7 cellular contexts compared by ENCODE assay signal in the genomic region with DNA sequence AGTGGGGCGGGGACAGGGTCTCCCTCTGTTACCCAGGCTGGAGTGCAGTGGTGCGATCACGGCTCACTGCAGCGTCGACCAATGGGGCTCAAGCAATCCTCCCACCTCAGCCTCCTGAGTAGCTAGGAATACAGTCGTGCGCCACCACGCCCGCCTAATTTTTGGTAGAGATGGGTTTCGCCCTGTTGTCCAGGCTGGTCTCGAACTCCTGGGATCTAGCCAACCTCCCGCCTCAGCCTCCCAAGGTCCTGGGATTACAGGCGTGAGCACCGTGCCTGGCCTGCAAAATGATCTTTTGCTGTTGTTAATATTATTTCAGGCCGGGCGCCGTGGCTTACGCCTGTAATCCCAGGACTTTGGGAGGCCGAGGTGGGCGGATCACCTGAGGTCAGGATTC. TPM values are rescaled to one million over a fixed set of nuclear protein-coding genes. Genes with fewer than 3 reads are reported as not detected.
A peak's percentile ranks its signal among the peaks of the same experiment; 100 is the strongest.
DNase-seq lines count a peak whose midpoint lies in the region; ATAC-seq, FAIRE-seq and TF ChIP-seq lines count a peak whose summit lies in the region.

No MANE protein-coding gene starts in this region.

- H3K36me3 ChIP-seq in kidney (ENCODE audit: control insufficient read depth in 1 of 2, insufficient read depth in 2 of 2, low read length in 2 of 2) (peaks cover 2 to 3% of the 10 kb centered on the region in 2 donors), stomach smooth muscle (ENCODE audit: control insufficient read depth in 2 of 2, insufficient read depth in 2 of 2, low read length in 2 of 2) (peaks cover 0 to 4% of the 10 kb centered on the region in 2 donors)

- no peaks in the 10 kb centered on the region for H3K27me3 ChIP-seq in HL-60 (ENCODE audit: insufficient read depth, poor library complexity, severe bottlenecking)
- H3K27me3 ChIP-seq in stomach smooth muscle (ENCODE audit: control insufficient read depth in 1 of 2, insufficient read depth in 2 of 2, low read length in 2 of 2) = no peaks in the 10 kb centered on the region

- peak overlapping the region; percentile 91 for H3K4me3 Mint-ChIP-seq in activated naive CD8-positive, alpha-beta T cell treated with anti-CD3 and anti-CD28 coated beads, Interleukin-2, amount 10 ng/mL, durations not matched to agents 7 days and 5 days

- DNase-seq in HL-60 (ENCODE audit: low read depth in 1 of 2, low spot score in 1 of 2) (no peak), kidney (peak; percentile 71), occipital lobe (lab: John Stamatoyannopoulos, UW) (no peak), RKO (ENCODE audit: low spot score) (no peak), GM12891 (ENCODE audit: insufficient read length, low spot score) (no peak)
- no peak for DNase-seq in activated naive CD8-positive, alpha-beta T cell treated with anti-CD3 and anti-CD28 coated beads, Interleukin-2, amount 10 ng/mL, durations not matched to agents 7 days and 5 days

- H3K4me3 ChIP-seq in HL-60 (replicated peaks; ENCODE audit: insufficient read depth, low read length) (peak overlapping the region; percentile 90), kidney (ENCODE audit: low read length in 2 of 2) (peak overlapping the region; percentile 88 to 100), stomach smooth muscle (ENCODE audit: low read length in 2 of 2) (peak overlapping the region; percentile 96 to 97)

- peaks cover 12% of the 10 kb centered on the region for H3K36me3 Mint-ChIP-seq in activated naive CD8-positive, alpha-beta T cell treated with anti-CD3 and anti-CD28 coated beads, Interleukin-2, amount 10 ng/mL, durations not matched to agents 7 days and 5 days

- no peak for ATAC-seq in activated naive CD8-positive, alpha-beta T cell treated with anti-CD3 and anti-CD28 coated beads, Interleukin-2, amount 10 ng/mL, durations not matched to agents 7 days and 5 days (ENCODE audit: low read depth)

- TF ChIP-seq CTCF in HL-60 (IDR thresholded peaks at IDR 0.05; ENCODE audit: insufficient read depth, low read length) (no peak), kidney (IDR thresholded peaks at IDR 0.05; ENCODE audit: borderline replicate concordance, extremely low read depth, insufficient read depth) (no peak)

- H3K27ac ChIP-seq in HL-60 (replicated peaks) (peak overlapping the region; percentile 81), kidney (ENCODE audit: low read depth in 2 of 2, low read length in 2 of 2) (no peak overlapping the region), stomach smooth muscle (ENCODE audit: low read length) (no peak overlapping the region)

- H3K27ac Mint-ChIP-seq in activated naive CD8-positive, alpha-beta T cell treated with anti-CD3 and anti-CD28 coated beads, Interleukin-2, amount 10 ng/mL, durations not matched to agents 7 days and 5 days = peak overlapping the region; percentile 81

- H3K9me3 ChIP-seq in kidney (ENCODE audit: control insufficient read depth in 1 of 2, low read length in 2 of 2) (no peaks in the 10 kb centered on the region), stomach smooth muscle (ENCODE audit: control insufficient read depth in 2 of 2, low read length in 2 of 2) (no peaks in the 10 kb centered on the region)

- FAIRE-seq in kidney (lab: Jason Lieb, UNC) (no peak), GM12891 (lab: Jason Lieb, UNC) (no peak)

- intact Hi-C loops in kidney (cut with DNase I) = no loop called here

- H3K4me1 ChIP-seq in kidney (ENCODE audit: control insufficient read depth in 1 of 2, insufficient read depth in 1 of 2, low read depth in 1 of 2, low read length in 2 of 2) = peaks cover 9 to 10% of the 10 kb centered on the region in 2 donors
- H3K4me1 ChIP-seq in stomach smooth muscle (ENCODE audit: control insufficient read depth, insufficient read depth, low read length) = peaks cover 11% of the 10 kb centered on the region

- no peak for TF ChIP-seq POLR2A in GM12891 (IDR thresholded peaks at IDR 0.05; ENCODE audit: low read depth, low read length)

- peaks cover 5% of the 10 kb centered on the region for H3K9me3 Mint-ChIP-seq in activated naive CD8-positive, alpha-beta T cell treated with anti-CD3 and anti-CD28 coated beads, Interleukin-2, amount 10 ng/mL, durations not matched to agents 7 days and 5 days

- POLR2A ChIA-PET in activated naive CD8-positive, alpha-beta T cell treated with anti-CD3 and anti-CD28 coated beads, Interleukin-2, amount 10 ng/mL, durations not matched to agents 7 days and 5 days (lab: Charles Lee) = interaction anchor here (0.8 to 2.3 kb wide), 10 partner anchors 8 to 273 kb away, joined by 3 to 43 read pairs (median 5); no protein-coding TSS in a partner anchor

- H3K9ac ChIP-seq in kidney (ENCODE audit: low read length in 2 of 2) (peak overlapping the region in 1 of 2 donors; percentile 96), stomach smooth muscle (ENCODE audit: low read length in 2 of 2) (peak overlapping the region; percentile 58 to 92)

- H3K4me1 Mint-ChIP-seq in activated naive CD8-positive, alpha-beta T cell treated with anti-CD3 and anti-CD28 coated beads, Interleukin-2, amount 10 ng/mL, durations not matched to agents 7 days and 5 days = peaks cover 28% of the 10 kb centered on the region

- H3K27me3 Mint-ChIP-seq in activated naive CD8-positive, alpha-beta T cell treated with anti-CD3 and anti-CD28 coated beads, Interleukin-2, amount 10 ng/mL, durations not matched to agents 7 days and 5 days = no peaks in the 10 kb centered on the region

TF ChIP-seq in GM12891, 5 proteins besides CTCF, POLR2A, EP300 and RAD21:
- TF ChIP-seq SPI1 (IDR thresholded peaks at IDR 0.05; ENCODE audit: low read depth, low read length) (no peak), POLR2AphosphoS5 (IDR thresholded peaks at IDR 0.05; ENCODE audit: low read depth, low read length) (no peak), PAX5 (IDR thresholded peaks at IDR 0.05; ENCODE audit: insufficient read depth, low read length, severe bottlenecking) (no peak), TAF1 (IDR thresholded peaks at IDR 0.05; ENCODE audit: low read depth, low read length) (no peak), POU2F2 (IDR thresholded peaks at IDR 0.05; ENCODE audit: low read depth, low read length) (no peak)

RNA-seq across cellular contexts. Expression of gene TGDS, which starts 0.6 kb away (rescaled TPM):
- 10 to 100 TPM; 18.3 to 19.6 TPM for total RNA-seq in activated naive CD8-positive, alpha-beta T cell treated with anti-CD3 and anti-CD28 coated beads, Interleukin-2, amount 10 ng/mL, durations not matched to agents 7 days and 5 days
- 12.2 TPM for total RNA-seq in kidney
- 10.8 TPM for polyA plus RNA-seq in kidney (ENCODE audit: insufficient read depth, low read depth, low replicate concordance)
- total RNA-seq in occipital lobe = 7.0 TPM
- 9.2 TPM for polyA plus RNA-seq in GM12891 (2012; ENCODE audit: low read depth, missing spikeins)

RNA-seq across cellular contexts. Expression of gene GPR180, which starts 5.1 kb away (rescaled TPM):
- total RNA-seq in activated naive CD8-positive, alpha-beta T cell treated with anti-CD3 and anti-CD28 coated beads, Interleukin-2, amount 10 ng/mL, durations not matched to agents 7 days and 5 days = 1 to 10 TPM; 5.3 to 5.4 TPM
- total RNA-seq in kidney (5.2 TPM), occipital lobe (10.6 TPM)
- 1.8 TPM for polyA plus RNA-seq in kidney (ENCODE audit: insufficient read depth, low read depth, low replicate concordance)
- polyA plus RNA-seq in GM12891 (2012; ENCODE audit: low read depth, missing spikeins) = 1.8 TPM
